Comparison of ENCODE assay signal across 24 cellular contexts in genomic region chr20:51076841-51077543, GRCh38. TPM values are rescaled to one million over a fixed set of nuclear protein-coding genes. Genes with fewer than 3 reads are reported as not detected.
A peak's percentile ranks its signal among the peaks of the same experiment; 100 is the strongest.
DNase-seq lines count a peak whose midpoint lies in the region; ATAC-seq, FAIRE-seq and TF ChIP-seq lines count a peak whose summit lies in the region.
"Had no signal": no experiment of that assay in that cellular context is flagged by ENCODE, and none has a peak within 500 bp of the region (broad histone marks: within the 10 kb centered on the region; RNA-seq: fewer than 3 reads in every experiment).

No MANE protein-coding gene starts in this region.

- H3K4me3 ChIP-seq in A549 (no peak overlapping the region), GM23338 (no peak overlapping the region), MM.1S (ENCODE audit: low read length) (no peak overlapping the region), right atrium auricular region (no peak overlapping the region)
- H3K4me3 ChIP-seq: coronary artery, esophagus squamous epithelium, GM12878, heart right ventricle, Peyer's patch, SJSA1, spleen had no signal

- H3K27ac Mint-ChIP-seq in GM23338 (no peak overlapping the region), chondrocyte (ENCODE audit: unreplicated experiment) (no peak overlapping the region)
- H3K27ac Mint-ChIP-seq: activated B cell treated with CpG ODN at 0.5 μM for 24 hours; activated CD8-positive, alpha-beta memory T cell treated with anti-CD3 and anti-CD28 coated beads, Interleukin-2, amount 10 ng/mL, durations not matched to agents 7 days and 5 days; activated naive CD4-positive, alpha-beta T cell treated with anti-CD3 and anti-CD28 coated beads, Interleukin-2, amount 50 U/mL, for 24 hours had no signal

- H3K27me3 Mint-ChIP-seq in GM23338 (ENCODE audit: insufficient read depth, low read depth, poor library complexity) (peaks cover 8% of the 10 kb centered on the region), chondrocyte (ENCODE audit: low read depth) (peaks cover 60% of the 10 kb centered on the region)

- H3K4me1 ChIP-seq in A549 (no peaks in the 10 kb centered on the region), GM23338 (ENCODE audit: insufficient read depth) (peaks cover 13% of the 10 kb centered on the region), MM.1S (ENCODE audit: low read length) (no peaks in the 10 kb centered on the region), right atrium auricular region (no peaks in the 10 kb centered on the region)
- H3K4me1 ChIP-seq: heart right ventricle, parathyroid adenoma, Peyer's patch, SJSA1 had no signal

- TF ChIP-seq EP300 in A549 (IDR thresholded peaks at IDR 0.05) = no peak

- H3K9ac ChIP-seq in MM.1S (ENCODE audit: low read length) = no peak overlapping the region
- H3K9ac ChIP-seq: parathyroid adenoma had no signal

- TF ChIP-seq RAD21 in A549 (conservative IDR thresholded peaks at IDR 0.05 in 1 of 2, IDR thresholded peaks at IDR 0.05 in 1 of 2) = no peak

- POLR2A ChIA-PET in A549 (lab: Yijun Ruan, JAX) = no interaction called here

- H3K27ac ChIP-seq in A549 (no peak overlapping the region), GM23338 (ENCODE audit: low read depth) (no peak overlapping the region), MM.1S (ENCODE audit: low read length) (no peak overlapping the region), right atrium auricular region (no peak overlapping the region)
- H3K27ac ChIP-seq: coronary artery, esophagus squamous epithelium, heart right ventricle, parathyroid adenoma, Peyer's patch, SJSA1, spleen had no signal

- H3K36me3 ChIP-seq in GM23338 (ENCODE audit: insufficient read depth) = no peaks in the 10 kb centered on the region
- no peaks in the 10 kb centered on the region for H3K36me3 ChIP-seq in MM.1S (replicated peaks; ENCODE audit: insufficient read depth, low read length)
- no peaks in the 10 kb centered on the region for H3K36me3 ChIP-seq in right atrium auricular region
- H3K36me3 ChIP-seq: esophagus squamous epithelium, heart right ventricle, Peyer's patch, SJSA1, spleen had no signal

- H3F3A ChIP-seq in GM23338 (replicated peaks; ENCODE audit: low read depth) (no peaks in the 10 kb centered on the region), MM.1S (ENCODE audit: insufficient read depth, low read length) (no peaks in the 10 kb centered on the region)

- H3K4me1 Mint-ChIP-seq in GM23338 (peaks cover 16% of the 10 kb centered on the region), chondrocyte (ENCODE audit: low read depth) (no peaks in the 10 kb centered on the region)
- H3K4me1 Mint-ChIP-seq: activated CD8-positive, alpha-beta memory T cell treated with anti-CD3 and anti-CD28 coated beads, Interleukin-2, amount 10 ng/mL, durations not matched to agents 7 days and 5 days; activated naive CD4-positive, alpha-beta T cell treated with anti-CD3 and anti-CD28 coated beads, Interleukin-2, amount 50 U/mL, for 24 hours had no signal

- no peaks in the 10 kb centered on the region for H3K36me3 Mint-ChIP-seq in GM23338 (ENCODE audit: low read depth)
- no peaks in the 10 kb centered on the region for H3K36me3 Mint-ChIP-seq in chondrocyte (ENCODE audit: low read depth)
- H3K36me3 Mint-ChIP-seq: activated CD8-positive, alpha-beta memory T cell treated with anti-CD3 and anti-CD28 coated beads, Interleukin-2, amount 10 ng/mL, durations not matched to agents 7 days and 5 days; activated naive CD4-positive, alpha-beta T cell treated with anti-CD3 and anti-CD28 coated beads, Interleukin-2, amount 50 U/mL, for 24 hours had no signal

- TF ChIP-seq POLR2A in A549 (IDR thresholded peaks at IDR 0.05; ENCODE audit: low read length) = no peak

- H3K79me2 ChIP-seq in GM23338 (replicated peaks; ENCODE audit: insufficient read depth) (no peaks in the 10 kb centered on the region), MM.1S (ENCODE audit: low read length) (no peaks in the 10 kb centered on the region)
- H3K79me2 ChIP-seq: parathyroid adenoma had no signal

- 18% methylated on average over 6 of the region's 10 CpGs for WGBS in A549 (ENCODE audit: missing lambda C conversion rate)

- H3K4me3 Mint-ChIP-seq in GM23338 = no peak overlapping the region
- H3K4me3 Mint-ChIP-seq in chondrocyte (ENCODE audit: unreplicated experiment) = no peak overlapping the region
- H3K4me3 Mint-ChIP-seq: activated B cell treated with CpG ODN at 0.5 μM for 24 hours; activated CD8-positive, alpha-beta memory T cell treated with anti-CD3 and anti-CD28 coated beads, Interleukin-2, amount 10 ng/mL, durations not matched to agents 7 days and 5 days; activated naive CD4-positive, alpha-beta T cell treated with anti-CD3 and anti-CD28 coated beads, Interleukin-2, amount 50 U/mL, for 24 hours; nephron progenitor cell had no signal

- CTCF ChIA-PET in A549 (lab: Yijun Ruan, JAX) = interaction anchor here (1.1 to 1.2 kb wide), 2 partner anchors 19 to 40 kb away, joined by 3 to 4 read pairs; no protein-coding TSS in a partner anchor

- H3K9me3 Mint-ChIP-seq in GM23338 (0 out of 3 replicates have a peak, but pooled peaks cover 3% of the 10 kb centered on the region), chondrocyte (ENCODE audit: low read depth) (no peaks in the 10 kb centered on the region)
- H3K9me3 Mint-ChIP-seq: activated B cell treated with CpG ODN at 0.5 μM for 24 hours; activated naive CD4-positive, alpha-beta T cell treated with anti-CD3 and anti-CD28 coated beads, Interleukin-2, amount 50 U/mL, for 24 hours had no signal

- H3K4me2 ChIP-seq in A549 = no peak overlapping the region
- H3K4me2 ChIP-seq in GM23338 = 0 out of 2 replicates have a peak overlapping the region, but pooled peaks have one; percentile 15
- no peak overlapping the region for H3K4me2 ChIP-seq in MM.1S (ENCODE audit: low read depth, low read length)

- FAIRE-seq in A549 (lab: Jason Lieb, UNC) = no peak
- FAIRE-seq: GM12878 had no signal

- H2AFZ ChIP-seq in GM23338 (peak overlapping the region; percentile 92; the same call in 1 of the 2 replicates), MM.1S (ENCODE audit: low read length) (no peak overlapping the region)
- H2AFZ ChIP-seq: parathyroid adenoma had no signal

- TF ChIP-seq CTCF in A549 (IDR thresholded peaks at IDR 0.05) (no peak), GM23338 (conservative IDR thresholded peaks at IDR 0.05; ENCODE audit: low read depth in 2 of 2) (no peak), chondrocyte (IDR thresholded peaks at IDR 0.05) (peak; percentile 17), MM.1S (IDR thresholded peaks at IDR 0.05; ENCODE audit: low read length) (no peak), right atrium auricular region (IDR thresholded peaks at IDR 0.05) (no peak)

- ATAC-seq in A549 = no peak; a peak in 1 of 6 replicates
- no peak for ATAC-seq in GM23338
- ATAC-seq in GM18520 (IDR thresholded peaks at IDR 0.05; ENCODE audit: unreplicated experiment) = no peak
- ATAC-seq: activated CD8-positive, alpha-beta memory T cell treated with anti-CD3 and anti-CD28 coated beads, Interleukin-2, amount 10 ng/mL, durations not matched to agents 7 days and 5 days; GM12878; heart right ventricle; right cardiac atrium had no signal

- DNase-seq in A549 (ENCODE audit: low read depth in 1 of 2, low spot score in 1 of 2) (no peak), GM23338 (ENCODE audit: low spot score) (no peak), NCI-H345 treated with DMSO at 0.1 percent for 48 hours (lab: John Stamatoyannopoulos, UW; ENCODE audit: unreplicated experiment) (peak; percentile 14), chondrocyte (ENCODE audit: low spot score) (no peak), MM.1S (no peak), right atrium auricular region (ENCODE audit: low spot score) (no peak)
- DNase-seq: activated B cell treated with CpG ODN at 0.5 μM for 24 hours; activated CD8-positive, alpha-beta memory T cell treated with anti-CD3 and anti-CD28 coated beads, Interleukin-2, amount 10 ng/mL, durations not matched to agents 7 days and 5 days; C1 segment of cervical spinal cord; esophagus squamous epithelium; foreskin melanocyte; heart right ventricle; NCI-H187 treated with DMSO at 0.1 percent for 48 hours; nephron progenitor cell; Peyer's patch; right cardiac atrium; spleen; trophoblast cell had no signal

- H3K9me3 ChIP-seq in A549 (no peaks in the 10 kb centered on the region), MM.1S (replicated peaks; ENCODE audit: insufficient read depth, low read length) (no peaks in the 10 kb centered on the region), right atrium auricular region (peaks cover 0 to 10% of the 10 kb centered on the region in 2 donors)
- H3K9me3 ChIP-seq: esophagus squamous epithelium, Peyer's patch, SJSA1 had no signal

- H3K9me2 ChIP-seq in GM23338 (ENCODE audit: insufficient read depth) (peaks cover 5% of the 10 kb centered on the region; the same call in 1 of the 2 replicates), MM.1S (replicated peaks; ENCODE audit: insufficient read depth, low read length) (no peaks in the 10 kb centered on the region)

- H3K27me3 ChIP-seq in GM23338 (ENCODE audit: insufficient read depth) (no peaks in the 10 kb centered on the region), MM.1S (replicated peaks; ENCODE audit: insufficient read depth, low read length) (no peaks in the 10 kb centered on the region), right atrium auricular region (no peaks in the 10 kb centered on the region)
- H3K27me3 ChIP-seq: Peyer's patch had no signal

- H4K20me1 ChIP-seq in GM23338 (replicated peaks; ENCODE audit: insufficient read depth) (no peaks in the 10 kb centered on the region), MM.1S (ENCODE audit: insufficient read depth, low read length) (no peaks in the 10 kb centered on the region)

TF ChIP-seq in A549, 52 proteins besides CTCF, POLR2A, EP300 and RAD21:
- TF ChIP-seq GATA3 (IDR thresholded peaks at IDR 0.05; ENCODE audit: borderline replicate concordance) = no peak
- peak; percentile 80 for TF ChIP-seq ZFP36 (IDR thresholded peaks at IDR 0.05; ENCODE audit: borderline replicate concordance, partially characterized antibody)

TF ChIP-seq in GM23338, 12 proteins besides CTCF, POLR2A, EP300 and RAD21 (continues in another document):
- TF ChIP-seq ZNF331 (CRISPR knock-in tag; IDR thresholded peaks at IDR 0.05; ENCODE audit: low read depth) = no peak
- TF ChIP-seq ZNF114 (CRISPR knock-in tag; IDR thresholded peaks at IDR 0.05) = no peak

RNA-seq across cellular contexts. Expression of gene KCNG1, which starts 54.1 kb away (rescaled TPM):
- polyA plus RNA-seq in A549 (2011; rRNA removed) (8.5 and 9.7 TPM in 2 replicates), A549 (2017; fragmentation: RNase III; extraction: RNeasy Plus Mini Kit Qiagen cat#74134 plus additional on column Dnase treatment) (11.3 to 13.7 TPM (median 12.3 TPM) in 3 replicates), GM23338 (2016; fragmentation: Nextera tagmentation; extraction: Ambion mirVana) (6.6 and 8.1 TPM in 2 replicates)
- 14.5 and 22.3 TPM in 2 replicates for polyA plus RNA-seq in A549 (2012; cell fraction: cytosol; rRNA removed)
- polyA plus RNA-seq in A549 (2012; cell fraction: nucleus; rRNA removed) = 17.9 and 22.5 TPM in 2 replicates
- polyA minus RNA-seq in A549 (2011; rRNA and poly(A)+ RNA removed) = 8.7 and 9.9 TPM in 2 replicates
- total RNA-seq in GM23338 (2014; rRNA removed; shearing (Covaris generic)) = 26.3 and 31.0 TPM in 2 replicates
- total RNA-seq in chondrocyte (2.9 to 14.6 TPM (median 13.0 TPM) in 3 replicates), right atrium auricular region (1 to 10 TPM in 1 of 2 donors, under 1 TPM in 1; 0.70 to 2.3 TPM)
- total RNA-seq: GM12878 had no signal
- polyA plus RNA-seq: GM12878 had no signal
